Comparison of ENCODE assay signal across 1 cellular context in genomic region chr2:242054881-242055801, GRCh38.
TF ChIP-seq lines count a peak whose summit lies in the region.

No MANE protein-coding gene starts in this region.

TF ChIP-seq in HepG2, 621 proteins besides CTCF, POLR2A, EP300 and RAD21:
- TF ChIP-seq, protein P1, sequence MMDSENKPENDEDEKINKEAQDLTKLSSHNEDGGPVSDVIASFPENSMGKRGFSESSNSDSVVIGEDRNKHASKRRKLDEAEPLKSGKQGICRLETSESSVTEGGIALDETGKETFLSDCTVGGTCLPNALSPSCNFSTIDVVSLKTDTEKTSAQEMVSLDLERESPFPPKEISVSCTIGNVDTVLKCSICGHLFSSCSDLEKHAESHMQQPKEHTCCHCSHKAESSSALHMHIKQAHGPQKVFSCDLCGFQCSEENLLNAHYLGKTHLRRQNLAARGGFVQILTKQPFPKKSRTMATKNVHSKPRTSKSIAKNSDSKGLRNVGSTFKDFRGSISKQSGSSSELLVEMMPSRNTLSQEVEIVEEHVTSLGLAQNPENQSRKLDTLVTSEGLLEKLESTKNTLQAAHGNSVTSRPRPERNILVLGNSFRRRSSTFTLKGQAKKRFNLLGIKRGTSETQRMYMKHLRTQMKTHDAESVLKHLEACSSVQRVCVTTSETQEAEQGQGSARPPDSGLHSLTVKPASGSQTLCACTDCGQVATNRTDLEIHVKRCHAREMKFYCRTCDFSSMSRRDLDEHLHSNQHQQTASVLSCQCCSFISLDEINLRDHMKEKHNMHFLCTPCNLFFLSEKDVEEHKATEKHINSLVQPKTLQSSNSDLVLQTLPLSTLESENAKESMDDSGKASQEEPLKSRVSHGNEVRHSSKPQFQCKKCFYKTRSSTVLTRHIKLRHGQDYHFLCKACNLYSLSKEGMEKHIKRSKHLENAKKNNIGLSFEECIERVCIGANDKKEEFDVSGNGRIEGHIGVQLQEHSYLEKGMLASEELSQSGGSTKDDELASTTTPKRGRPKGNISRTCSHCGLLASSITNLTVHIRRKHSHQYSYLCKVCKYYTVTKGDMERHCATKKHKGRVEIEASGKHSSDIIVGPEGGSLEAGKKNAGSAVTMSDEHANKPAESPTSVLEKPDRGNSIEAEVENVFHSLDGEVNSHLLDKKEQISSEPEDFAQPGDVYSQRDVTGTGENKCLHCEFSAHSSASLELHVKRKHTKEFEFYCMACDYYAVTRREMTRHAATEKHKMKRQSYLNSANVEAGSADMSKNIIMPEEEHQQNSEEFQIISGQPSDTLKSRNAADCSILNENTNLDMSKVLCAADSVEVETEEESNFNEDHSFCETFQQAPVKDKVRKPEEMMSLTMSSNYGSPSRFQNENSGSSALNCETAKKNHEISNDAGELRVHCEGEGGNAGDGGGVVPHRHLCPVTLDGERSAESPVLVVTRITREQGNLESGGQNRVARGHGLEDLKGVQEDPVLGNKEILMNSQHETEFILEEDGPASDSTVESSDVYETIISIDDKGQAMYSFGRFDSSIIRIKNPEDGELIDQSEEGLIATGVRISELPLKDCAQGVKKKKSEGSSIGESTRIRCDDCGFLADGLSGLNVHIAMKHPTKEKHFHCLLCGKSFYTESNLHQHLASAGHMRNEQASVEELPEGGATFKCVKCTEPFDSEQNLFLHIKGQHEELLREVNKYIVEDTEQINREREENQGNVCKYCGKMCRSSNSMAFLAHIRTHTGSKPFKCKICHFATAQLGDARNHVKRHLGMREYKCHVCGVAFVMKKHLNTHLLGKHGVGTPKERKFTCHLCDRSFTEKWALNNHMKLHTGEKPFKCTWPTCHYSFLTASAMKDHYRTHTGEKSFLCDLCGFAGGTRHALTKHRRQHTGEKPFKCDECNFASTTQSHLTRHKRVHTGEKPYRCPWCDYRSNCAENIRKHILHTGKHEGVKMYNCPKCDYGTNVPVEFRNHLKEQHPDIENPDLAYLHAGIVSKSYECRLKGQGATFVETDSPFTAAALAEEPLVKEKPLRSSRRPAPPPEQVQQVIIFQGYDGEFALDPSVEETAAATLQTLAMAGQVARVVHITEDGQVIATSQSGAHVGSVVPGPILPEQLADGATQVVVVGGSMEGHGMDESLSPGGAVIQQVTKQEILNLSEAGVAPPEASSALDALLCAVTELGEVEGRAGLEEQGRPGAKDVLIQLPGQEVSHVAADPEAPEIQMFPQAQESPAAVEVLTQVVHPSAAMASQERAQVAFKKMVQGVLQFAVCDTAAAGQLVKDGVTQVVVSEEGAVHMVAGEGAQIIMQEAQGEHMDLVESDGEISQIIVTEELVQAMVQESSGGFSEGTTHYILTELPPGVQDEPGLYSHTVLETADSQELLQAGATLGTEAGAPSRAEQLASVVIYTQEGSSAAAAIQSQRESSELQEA (CRISPR knock-in tag; IDR thresholded peaks at IDR 0.05; ENCODE audit: not compliant biosample characterization), result peak; percentile 16
- TF ChIP-seq KAT2B (IDR thresholded peaks at IDR 0.05; ENCODE audit: borderline replicate concordance, low read depth, low read length), result no peak
- TF ChIP-seq, protein P2, sequence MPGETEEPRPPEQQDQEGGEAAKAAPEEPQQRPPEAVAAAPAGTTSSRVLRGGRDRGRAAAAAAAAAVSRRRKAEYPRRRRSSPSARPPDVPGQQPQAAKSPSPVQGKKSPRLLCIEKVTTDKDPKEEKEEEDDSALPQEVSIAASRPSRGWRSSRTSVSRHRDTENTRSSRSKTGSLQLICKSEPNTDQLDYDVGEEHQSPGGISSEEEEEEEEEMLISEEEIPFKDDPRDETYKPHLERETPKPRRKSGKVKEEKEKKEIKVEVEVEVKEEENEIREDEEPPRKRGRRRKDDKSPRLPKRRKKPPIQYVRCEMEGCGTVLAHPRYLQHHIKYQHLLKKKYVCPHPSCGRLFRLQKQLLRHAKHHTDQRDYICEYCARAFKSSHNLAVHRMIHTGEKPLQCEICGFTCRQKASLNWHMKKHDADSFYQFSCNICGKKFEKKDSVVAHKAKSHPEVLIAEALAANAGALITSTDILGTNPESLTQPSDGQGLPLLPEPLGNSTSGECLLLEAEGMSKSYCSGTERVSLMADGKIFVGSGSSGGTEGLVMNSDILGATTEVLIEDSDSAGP (CRISPR knock-in tag; IDR thresholded peaks at IDR 0.05; ENCODE audit: borderline replicate concordance), result peak; percentile 29; the same call in 1 of the 2 replicates
- TF ChIP-seq SRY (CRISPR knock-in tag; IDR thresholded peaks at IDR 0.05), result no peak
